19 cellular contexts compared by ENCODE assay signal in genomic region chr4:64340243-64341110, GRCh38.
DNase-seq lines count a peak whose midpoint lies in the region; ATAC-seq and TF ChIP-seq lines count a peak whose summit lies in the region.
"Had no signal": no experiment of that assay in that cellular context is flagged by ENCODE, and none has a peak within 500 bp of the region (broad histone marks: within the 10 kb centered on the region; RNA-seq: fewer than 3 reads in every experiment).

No MANE protein-coding gene starts in this region.

- H3K36me3 ChIP-seq in body of pancreas (replicated peaks in 1 of 2; ENCODE audit: insufficient read depth in 1 of 2, low read depth in 2 of 2) (no peaks in the 10 kb centered on the region), left ventricle myocardium inferior (no peaks in the 10 kb centered on the region)
- H3K36me3 ChIP-seq: SJSA1 had no signal

- H3K4me3 ChIP-seq in body of pancreas (no peak overlapping the region), left ventricle myocardium inferior (peak overlapping the region; percentile 43)
- H3K4me3 ChIP-seq: SJSA1 had no signal

- H3K4me1 ChIP-seq in body of pancreas = no peaks in the 10 kb centered on the region
- peaks cover 36% of the 10 kb centered on the region for H3K4me1 ChIP-seq in left ventricle myocardium inferior
- H3K4me1 ChIP-seq: SJSA1 had no signal

- no peak overlapping the region for H3K27ac ChIP-seq in body of pancreas
- H3K27ac ChIP-seq in left ventricle myocardium inferior (replicated peaks) = peak overlapping the region; percentile 73
- H3K27ac ChIP-seq: SJSA1 had no signal

- no peaks in the 10 kb centered on the region for H3K9me3 ChIP-seq in body of pancreas
- no peaks in the 10 kb centered on the region for H3K9me3 ChIP-seq in left ventricle myocardium inferior (replicated peaks)
- H3K9me3 ChIP-seq: SJSA1 had no signal

- TF ChIP-seq POLR2A in body of pancreas (IDR thresholded peaks at IDR 0.05) = no peak
- no peak for TF ChIP-seq POLR2A in erythroblast (IDR thresholded peaks at IDR 0.05; ENCODE audit: low read length)

- WGBS in body of pancreas, 2 donors = 51 to 64% methylated on average over 4 to 5 of the region's 5 CpGs

- peak; percentile 21 for ATAC-seq in body of pancreas
- peak; percentile 32 for ATAC-seq in sciatic nerve

- intact Hi-C loops in body of pancreas (cut with DNase I) (no loop called here), left ventricle myocardium inferior (cut with micrococcal nuclease) (no loop called here), sciatic nerve (cut with DNase I) (no loop called here)

- H3K27me3 ChIP-seq in body of pancreas (no peaks in the 10 kb centered on the region), left ventricle myocardium inferior (ENCODE audit: low read depth) (no peaks in the 10 kb centered on the region)
- H3K27me3 ChIP-seq: SJSA1 had no signal

- no peak for TF ChIP-seq CTCF in body of pancreas (IDR thresholded peaks at IDR 0.05)
- no peak for TF ChIP-seq CTCF in left ventricle myocardium inferior (IDR thresholded peaks at IDR 0.05; ENCODE audit: borderline replicate concordance)

- DNase-seq in NCI-H446 (lab: John Stamatoyannopoulos, UW) = peak; percentile 86 to 94
- no peak for DNase-seq in body of pancreas
- peak; percentile 59 for DNase-seq in left ventricle myocardium inferior
- DNase-seq in sciatic nerve (ENCODE audit: low spot score) = no peak
- no peak for DNase-seq in stimulated activated CD4-positive, alpha-beta T cell treated with anti-CD3 and anti-CD28 coated beads, Interleukin-4, amount 100 ng/mL, for 4 hours
- no peak for DNase-seq in SW 1271 (lab: John Stamatoyannopoulos, UW)
- no peak for DNase-seq in erythroblast (lab: John Stamatoyannopoulos, UW)
- no peak for DNase-seq in NK-92 (lab: John Stamatoyannopoulos, UW; ENCODE audit: unreplicated experiment)
- DNase-seq: C1 segment of cervical spinal cord; GF-D8; GOT3; KBM-7; NCI-H1436; NCI-H2081 treated with DMSO at 0.1 percent for 48 hours; NCI-H526 treated with DMSO at 0.1 percent for 48 hours; NK-92 treated with Interleukin-12 subunit alpha and Interleukin-12 subunit beta, amount 100 ng/mL, for 24 hours; OCI-M1; RPMI8226 had no signal

Comparison
In these comparisons a context has a peak if more than half of its experiments do, and no peak if none do; other contexts are left out.
1. DNase-seq: peak in NCI-H446 (2 of 2) and left ventricle myocardium inferior (single experiment); none in body of pancreas (0 of 4), sciatic nerve (single experiment), stimulated activated CD4-positive, alpha-beta T cell treated with anti-CD3 and anti-CD28 coated beads, Interleukin-4, amount 100 ng/mL, for 4 hours (0 of 2), SW 1271 (0 of 2), erythroblast (0 of 2) and NK-92 (single experiment).